Comparison of ENCODE assay signal across 1 cellular context in the genomic region with DNA sequence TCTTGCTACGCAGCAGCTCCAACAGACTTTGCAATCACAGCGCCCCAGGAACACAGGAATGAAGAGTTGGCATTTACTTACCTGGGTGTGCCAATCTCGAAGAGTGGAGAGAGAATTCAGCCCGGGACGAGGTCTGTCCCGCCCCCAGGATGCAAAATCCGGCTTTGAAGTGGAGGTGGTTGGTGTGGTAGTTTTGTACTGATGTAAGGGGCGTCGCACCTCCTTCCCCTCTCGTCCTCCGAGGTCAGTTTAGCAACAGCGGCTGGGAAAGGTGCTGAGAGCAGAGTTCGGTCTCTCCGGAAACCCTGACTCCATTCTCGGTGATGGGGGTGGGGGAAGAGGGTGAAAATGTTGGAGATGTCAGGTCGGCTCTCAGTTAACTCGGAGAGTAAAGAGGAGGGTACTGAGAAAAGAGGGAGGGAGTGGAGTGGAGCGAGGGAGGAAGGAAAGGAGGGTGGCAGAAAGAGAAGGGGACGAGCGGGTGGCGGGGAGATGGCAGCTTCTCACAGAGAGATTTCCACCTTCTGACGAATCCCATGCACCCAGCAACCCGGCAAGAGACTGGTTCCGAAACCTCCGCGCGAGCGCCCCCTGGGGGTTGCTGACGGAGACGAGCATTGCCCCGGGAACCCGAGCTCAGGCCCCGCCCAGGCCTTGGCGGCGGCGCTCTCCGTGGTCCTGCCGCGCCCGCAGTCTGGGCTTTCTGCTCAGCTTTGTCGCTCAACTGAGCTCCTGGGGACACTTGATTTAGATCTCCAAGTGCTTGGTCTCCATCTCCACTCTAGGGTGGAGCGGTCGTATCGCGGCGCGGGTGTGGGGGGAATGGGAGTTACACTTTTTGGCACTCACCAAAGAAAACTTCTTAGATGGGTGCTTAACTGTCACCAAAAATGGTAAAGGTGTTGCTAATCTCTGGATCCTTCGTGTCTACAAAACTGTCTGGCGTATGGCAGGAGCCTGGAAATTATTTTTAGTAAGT.
TF ChIP-seq lines count a peak whose summit lies in the region.

A gene (minus strand): TSS at position 529 of the 979 bp plus-strand sequence.

TF ChIP-seq in K562, 482 proteins besides CTCF, POLR2A, EP300 and RAD21 (continued from another document and continues in another):
- TF ChIP-seq, protein P1, sequence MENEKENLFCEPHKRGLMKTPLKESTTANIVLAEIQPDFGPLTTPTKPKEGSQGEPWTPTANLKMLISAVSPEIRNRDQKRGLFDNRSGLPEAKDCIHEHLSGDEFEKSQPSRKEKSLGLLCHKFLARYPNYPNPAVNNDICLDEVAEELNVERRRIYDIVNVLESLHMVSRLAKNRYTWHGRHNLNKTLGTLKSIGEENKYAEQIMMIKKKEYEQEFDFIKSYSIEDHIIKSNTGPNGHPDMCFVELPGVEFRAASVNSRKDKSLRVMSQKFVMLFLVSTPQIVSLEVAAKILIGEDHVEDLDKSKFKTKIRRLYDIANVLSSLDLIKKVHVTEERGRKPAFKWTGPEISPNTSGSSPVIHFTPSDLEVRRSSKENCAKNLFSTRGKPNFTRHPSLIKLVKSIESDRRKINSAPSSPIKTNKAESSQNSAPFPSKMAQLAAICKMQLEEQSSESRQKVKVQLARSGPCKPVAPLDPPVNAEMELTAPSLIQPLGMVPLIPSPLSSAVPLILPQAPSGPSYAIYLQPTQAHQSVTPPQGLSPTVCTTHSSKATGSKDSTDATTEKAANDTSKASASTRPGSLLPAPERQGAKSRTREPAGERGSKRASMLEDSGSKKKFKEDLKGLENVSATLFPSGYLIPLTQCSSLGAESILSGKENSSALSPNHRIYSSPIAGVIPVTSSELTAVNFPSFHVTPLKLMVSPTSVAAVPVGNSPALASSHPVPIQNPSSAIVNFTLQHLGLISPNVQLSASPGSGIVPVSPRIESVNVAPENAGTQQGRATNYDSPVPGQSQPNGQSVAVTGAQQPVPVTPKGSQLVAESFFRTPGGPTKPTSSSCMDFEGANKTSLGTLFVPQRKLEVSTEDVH (IDR thresholded peaks at IDR 0.05; ENCODE audit: low read depth, partially characterized antibody) = no peak
- TF ChIP-seq ERF (CRISPR knock-in tag; IDR thresholded peaks at IDR 0.05) (no peak), MAZ (CRISPR knock-in tag; conservative IDR thresholded peaks at IDR 0.05 in 1 of 2, IDR thresholded peaks at IDR 0.05 in 1 of 2) (peak in 1 of 2 experiments; percentile 85; a peak in 2 of 4 replicates), XRCC5 (IDR thresholded peaks at IDR 0.05; ENCODE audit: low read depth, low read length) (peak; percentile 70; the same call in 1 of the 2 replicates), PRMT5 (CRISPR knock-in tag; IDR thresholded peaks at IDR 0.05) (peak; percentile 79; the same call in 1 of the 2 replicates), JUND (IDR thresholded peaks at IDR 0.05; ENCODE audit: borderline replicate concordance, low read depth, low read length) (no peak), JUND (tag; IDR thresholded peaks at IDR 0.05; ENCODE audit: borderline replicate concordance, low read depth, low read length) (peak; percentile 27; the same call in 1 of the 3 replicates), DACH1 (IDR thresholded peaks at IDR 0.05; ENCODE audit: partially characterized antibody) (no peak), SMAD4 (CRISPR knock-in tag; conservative IDR thresholded peaks at IDR 0.05) (peak; percentile 53; the same call in 1 of the 2 replicates), ZNF766 (CRISPR knock-in tag; conservative IDR thresholded peaks at IDR 0.05) (peak; percentile 77), CREB1 (IDR thresholded peaks at IDR 0.05) (no peak), CREB1 (CRISPR knock-in tag; IDR thresholded peaks at IDR 0.05) (peak; percentile 59; the same call in 1 of the 2 replicates), EHMT2 (IDR thresholded peaks at IDR 0.05) (peak; percentile 97)
- TF ChIP-seq, protein P2, sequence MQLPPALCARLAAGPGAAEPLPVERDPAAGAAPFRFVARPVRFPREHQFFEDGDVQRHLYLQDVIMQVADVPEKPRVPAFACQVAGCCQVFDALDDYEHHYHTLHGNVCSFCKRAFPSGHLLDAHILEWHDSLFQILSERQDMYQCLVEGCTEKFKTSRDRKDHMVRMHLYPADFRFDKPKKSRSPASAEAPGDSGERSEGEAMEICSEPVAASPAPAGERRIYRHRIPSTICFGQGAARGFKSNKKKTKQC (CRISPR knock-in tag; IDR thresholded peaks at IDR 0.05) = peak; percentile 74; the same call in 1 of the 2 replicates
- TF ChIP-seq, protein P3, sequence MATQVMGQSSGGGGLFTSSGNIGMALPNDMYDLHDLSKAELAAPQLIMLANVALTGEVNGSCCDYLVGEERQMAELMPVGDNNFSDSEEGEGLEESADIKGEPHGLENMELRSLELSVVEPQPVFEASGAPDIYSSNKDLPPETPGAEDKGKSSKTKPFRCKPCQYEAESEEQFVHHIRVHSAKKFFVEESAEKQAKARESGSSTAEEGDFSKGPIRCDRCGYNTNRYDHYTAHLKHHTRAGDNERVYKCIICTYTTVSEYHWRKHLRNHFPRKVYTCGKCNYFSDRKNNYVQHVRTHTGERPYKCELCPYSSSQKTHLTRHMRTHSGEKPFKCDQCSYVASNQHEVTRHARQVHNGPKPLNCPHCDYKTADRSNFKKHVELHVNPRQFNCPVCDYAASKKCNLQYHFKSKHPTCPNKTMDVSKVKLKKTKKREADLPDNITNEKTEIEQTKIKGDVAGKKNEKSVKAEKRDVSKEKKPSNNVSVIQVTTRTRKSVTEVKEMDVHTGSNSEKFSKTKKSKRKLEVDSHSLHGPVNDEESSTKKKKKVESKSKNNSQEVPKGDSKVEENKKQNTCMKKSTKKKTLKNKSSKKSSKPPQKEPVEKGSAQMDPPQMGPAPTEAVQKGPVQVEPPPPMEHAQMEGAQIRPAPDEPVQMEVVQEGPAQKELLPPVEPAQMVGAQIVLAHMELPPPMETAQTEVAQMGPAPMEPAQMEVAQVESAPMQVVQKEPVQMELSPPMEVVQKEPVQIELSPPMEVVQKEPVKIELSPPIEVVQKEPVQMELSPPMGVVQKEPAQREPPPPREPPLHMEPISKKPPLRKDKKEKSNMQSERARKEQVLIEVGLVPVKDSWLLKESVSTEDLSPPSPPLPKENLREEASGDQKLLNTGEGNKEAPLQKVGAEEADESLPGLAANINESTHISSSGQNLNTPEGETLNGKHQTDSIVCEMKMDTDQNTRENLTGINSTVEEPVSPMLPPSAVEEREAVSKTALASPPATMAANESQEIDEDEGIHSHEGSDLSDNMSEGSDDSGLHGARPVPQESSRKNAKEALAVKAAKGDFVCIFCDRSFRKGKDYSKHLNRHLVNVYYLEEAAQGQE (CRISPR knock-in tag; IDR thresholded peaks at IDR 0.05; ENCODE audit: low read depth) = peak; percentile 99
- TF ChIP-seq, protein P4, sequence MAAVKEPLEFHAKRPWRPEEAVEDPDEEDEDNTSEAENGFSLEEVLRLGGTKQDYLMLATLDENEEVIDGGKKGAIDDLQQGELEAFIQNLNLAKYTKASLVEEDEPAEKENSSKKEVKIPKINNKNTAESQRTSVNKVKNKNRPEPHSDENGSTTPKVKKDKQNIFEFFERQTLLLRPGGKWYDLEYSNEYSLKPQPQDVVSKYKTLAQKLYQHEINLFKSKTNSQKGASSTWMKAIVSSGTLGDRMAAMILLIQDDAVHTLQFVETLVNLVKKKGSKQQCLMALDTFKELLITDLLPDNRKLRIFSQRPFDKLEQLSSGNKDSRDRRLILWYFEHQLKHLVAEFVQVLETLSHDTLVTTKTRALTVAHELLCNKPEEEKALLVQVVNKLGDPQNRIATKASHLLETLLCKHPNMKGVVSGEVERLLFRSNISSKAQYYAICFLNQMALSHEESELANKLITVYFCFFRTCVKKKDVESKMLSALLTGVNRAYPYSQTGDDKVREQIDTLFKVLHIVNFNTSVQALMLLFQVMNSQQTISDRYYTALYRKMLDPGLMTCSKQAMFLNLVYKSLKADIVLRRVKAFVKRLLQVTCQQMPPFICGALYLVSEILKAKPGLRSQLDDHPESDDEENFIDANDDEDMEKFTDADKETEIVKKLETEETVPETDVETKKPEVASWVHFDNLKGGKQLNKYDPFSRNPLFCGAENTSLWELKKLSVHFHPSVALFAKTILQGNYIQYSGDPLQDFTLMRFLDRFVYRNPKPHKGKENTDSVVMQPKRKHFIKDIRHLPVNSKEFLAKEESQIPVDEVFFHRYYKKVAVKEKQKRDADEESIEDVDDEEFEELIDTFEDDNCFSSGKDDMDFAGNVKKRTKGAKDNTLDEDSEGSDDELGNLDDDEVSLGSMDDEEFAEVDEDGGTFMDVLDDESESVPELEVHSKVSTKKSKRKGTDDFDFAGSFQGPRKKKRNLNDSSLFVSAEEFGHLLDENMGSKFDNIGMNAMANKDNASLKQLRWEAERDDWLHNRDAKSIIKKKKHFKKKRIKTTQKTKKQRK (IDR thresholded peaks at IDR 0.05; ENCODE audit: borderline replicate concordance, low read depth, low read length) = no peak
- TF ChIP-seq, protein P5, sequence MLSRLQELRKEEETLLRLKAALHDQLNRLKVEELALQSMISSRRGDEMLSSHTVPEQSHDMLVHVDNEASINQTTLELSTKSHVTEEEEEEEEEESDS (CRISPR knock-in tag; IDR thresholded peaks at IDR 0.05) = no peak
- TF ChIP-seq, protein P6, sequence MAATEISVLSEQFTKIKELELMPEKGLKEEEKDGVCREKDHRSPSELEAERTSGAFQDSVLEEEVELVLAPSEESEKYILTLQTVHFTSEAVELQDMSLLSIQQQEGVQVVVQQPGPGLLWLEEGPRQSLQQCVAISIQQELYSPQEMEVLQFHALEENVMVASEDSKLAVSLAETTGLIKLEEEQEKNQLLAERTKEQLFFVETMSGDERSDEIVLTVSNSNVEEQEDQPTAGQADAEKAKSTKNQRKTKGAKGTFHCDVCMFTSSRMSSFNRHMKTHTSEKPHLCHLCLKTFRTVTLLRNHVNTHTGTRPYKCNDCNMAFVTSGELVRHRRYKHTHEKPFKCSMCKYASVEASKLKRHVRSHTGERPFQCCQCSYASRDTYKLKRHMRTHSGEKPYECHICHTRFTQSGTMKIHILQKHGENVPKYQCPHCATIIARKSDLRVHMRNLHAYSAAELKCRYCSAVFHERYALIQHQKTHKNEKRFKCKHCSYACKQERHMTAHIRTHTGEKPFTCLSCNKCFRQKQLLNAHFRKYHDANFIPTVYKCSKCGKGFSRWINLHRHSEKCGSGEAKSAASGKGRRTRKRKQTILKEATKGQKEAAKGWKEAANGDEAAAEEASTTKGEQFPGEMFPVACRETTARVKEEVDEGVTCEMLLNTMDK (IDR thresholded peaks at IDR 0.05; ENCODE audit: borderline replicate concordance, insufficient read depth, low read depth, low read length, poor library complexity, severe bottlenecking) = peak; percentile 64
- TF ChIP-seq, protein P7, sequence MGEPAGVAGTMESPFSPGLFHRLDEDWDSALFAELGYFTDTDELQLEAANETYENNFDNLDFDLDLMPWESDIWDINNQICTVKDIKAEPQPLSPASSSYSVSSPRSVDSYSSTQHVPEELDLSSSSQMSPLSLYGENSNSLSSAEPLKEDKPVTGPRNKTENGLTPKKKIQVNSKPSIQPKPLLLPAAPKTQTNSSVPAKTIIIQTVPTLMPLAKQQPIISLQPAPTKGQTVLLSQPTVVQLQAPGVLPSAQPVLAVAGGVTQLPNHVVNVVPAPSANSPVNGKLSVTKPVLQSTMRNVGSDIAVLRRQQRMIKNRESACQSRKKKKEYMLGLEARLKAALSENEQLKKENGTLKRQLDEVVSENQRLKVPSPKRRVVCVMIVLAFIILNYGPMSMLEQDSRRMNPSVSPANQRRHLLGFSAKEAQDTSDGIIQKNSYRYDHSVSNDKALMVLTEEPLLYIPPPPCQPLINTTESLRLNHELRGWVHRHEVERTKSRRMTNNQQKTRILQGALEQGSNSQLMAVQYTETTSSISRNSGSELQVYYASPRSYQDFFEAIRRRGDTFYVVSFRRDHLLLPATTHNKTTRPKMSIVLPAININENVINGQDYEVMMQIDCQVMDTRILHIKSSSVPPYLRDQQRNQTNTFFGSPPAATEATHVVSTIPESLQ (CRISPR knock-in tag; IDR thresholded peaks at IDR 0.05) = 0 out of 2 replicates have a peak, but pooled peaks have one; percentile 34
- TF ChIP-seq, protein P8, sequence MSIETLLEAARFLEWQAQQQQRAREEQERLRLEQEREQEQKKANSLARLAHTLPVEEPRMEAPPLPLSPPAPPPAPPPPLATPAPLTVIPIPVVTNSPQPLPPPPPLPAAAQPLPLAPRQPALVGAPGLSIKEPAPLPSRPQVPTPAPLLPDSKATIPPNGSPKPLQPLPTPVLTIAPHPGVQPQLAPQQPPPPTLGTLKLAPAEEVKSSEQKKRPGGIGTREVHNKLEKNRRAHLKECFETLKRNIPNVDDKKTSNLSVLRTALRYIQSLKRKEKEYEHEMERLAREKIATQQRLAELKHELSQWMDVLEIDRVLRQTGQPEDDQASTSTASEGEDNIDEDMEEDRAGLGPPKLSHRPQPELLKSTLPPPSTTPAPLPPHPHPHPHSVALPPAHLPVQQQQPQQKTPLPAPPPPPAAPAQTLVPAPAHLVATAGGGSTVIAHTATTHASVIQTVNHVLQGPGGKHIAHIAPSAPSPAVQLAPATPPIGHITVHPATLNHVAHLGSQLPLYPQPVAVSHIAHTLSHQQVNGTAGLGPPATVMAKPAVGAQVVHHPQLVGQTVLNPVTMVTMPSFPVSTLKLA (conservative IDR thresholded peaks at IDR 0.05) = 0 out of 4 replicates have a peak, but pooled peaks of 1 of the 2 experiments have one; percentile 17
- TF ChIP-seq, protein P9, sequence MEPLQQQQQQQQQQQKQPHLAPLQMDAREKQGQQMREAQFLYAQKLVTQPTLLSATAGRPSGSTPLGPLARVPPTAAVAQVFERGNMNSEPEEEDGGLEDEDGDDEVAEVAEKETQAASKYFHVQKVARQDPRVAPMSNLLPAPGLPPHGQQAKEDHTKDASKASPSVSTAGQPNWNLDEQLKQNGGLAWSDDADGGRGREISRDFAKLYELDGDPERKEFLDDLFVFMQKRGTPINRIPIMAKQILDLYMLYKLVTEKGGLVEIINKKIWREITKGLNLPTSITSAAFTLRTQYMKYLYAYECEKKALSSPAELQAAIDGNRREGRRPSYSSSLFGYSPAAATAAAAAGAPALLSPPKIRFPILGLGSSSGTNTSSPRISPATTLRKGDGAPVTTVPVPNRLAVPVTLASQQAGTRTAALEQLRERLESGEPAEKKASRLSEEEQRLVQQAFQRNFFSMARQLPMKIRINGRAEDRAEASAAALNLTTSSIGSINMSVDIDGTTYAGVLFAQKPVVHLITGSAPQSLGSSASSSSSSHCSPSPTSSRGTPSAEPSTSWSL (CRISPR knock-in tag; IDR thresholded peaks at IDR 0.05; ENCODE audit: borderline replicate concordance) = no peak
- TF ChIP-seq, protein P10, sequence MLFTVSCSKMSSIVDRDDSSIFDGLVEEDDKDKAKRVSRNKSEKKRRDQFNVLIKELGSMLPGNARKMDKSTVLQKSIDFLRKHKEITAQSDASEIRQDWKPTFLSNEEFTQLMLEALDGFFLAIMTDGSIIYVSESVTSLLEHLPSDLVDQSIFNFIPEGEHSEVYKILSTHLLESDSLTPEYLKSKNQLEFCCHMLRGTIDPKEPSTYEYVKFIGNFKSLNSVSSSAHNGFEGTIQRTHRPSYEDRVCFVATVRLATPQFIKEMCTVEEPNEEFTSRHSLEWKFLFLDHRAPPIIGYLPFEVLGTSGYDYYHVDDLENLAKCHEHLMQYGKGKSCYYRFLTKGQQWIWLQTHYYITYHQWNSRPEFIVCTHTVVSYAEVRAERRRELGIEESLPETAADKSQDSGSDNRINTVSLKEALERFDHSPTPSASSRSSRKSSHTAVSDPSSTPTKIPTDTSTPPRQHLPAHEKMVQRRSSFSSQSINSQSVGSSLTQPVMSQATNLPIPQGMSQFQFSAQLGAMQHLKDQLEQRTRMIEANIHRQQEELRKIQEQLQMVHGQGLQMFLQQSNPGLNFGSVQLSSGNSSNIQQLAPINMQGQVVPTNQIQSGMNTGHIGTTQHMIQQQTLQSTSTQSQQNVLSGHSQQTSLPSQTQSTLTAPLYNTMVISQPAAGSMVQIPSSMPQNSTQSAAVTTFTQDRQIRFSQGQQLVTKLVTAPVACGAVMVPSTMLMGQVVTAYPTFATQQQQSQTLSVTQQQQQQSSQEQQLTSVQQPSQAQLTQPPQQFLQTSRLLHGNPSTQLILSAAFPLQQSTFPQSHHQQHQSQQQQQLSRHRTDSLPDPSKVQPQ (CRISPR knock-in tag; IDR thresholded peaks at IDR 0.05; ENCODE audit: borderline replicate concordance) = no peak
